ENCODE assay signal across 8 cellular contexts in the genomic region with DNA sequence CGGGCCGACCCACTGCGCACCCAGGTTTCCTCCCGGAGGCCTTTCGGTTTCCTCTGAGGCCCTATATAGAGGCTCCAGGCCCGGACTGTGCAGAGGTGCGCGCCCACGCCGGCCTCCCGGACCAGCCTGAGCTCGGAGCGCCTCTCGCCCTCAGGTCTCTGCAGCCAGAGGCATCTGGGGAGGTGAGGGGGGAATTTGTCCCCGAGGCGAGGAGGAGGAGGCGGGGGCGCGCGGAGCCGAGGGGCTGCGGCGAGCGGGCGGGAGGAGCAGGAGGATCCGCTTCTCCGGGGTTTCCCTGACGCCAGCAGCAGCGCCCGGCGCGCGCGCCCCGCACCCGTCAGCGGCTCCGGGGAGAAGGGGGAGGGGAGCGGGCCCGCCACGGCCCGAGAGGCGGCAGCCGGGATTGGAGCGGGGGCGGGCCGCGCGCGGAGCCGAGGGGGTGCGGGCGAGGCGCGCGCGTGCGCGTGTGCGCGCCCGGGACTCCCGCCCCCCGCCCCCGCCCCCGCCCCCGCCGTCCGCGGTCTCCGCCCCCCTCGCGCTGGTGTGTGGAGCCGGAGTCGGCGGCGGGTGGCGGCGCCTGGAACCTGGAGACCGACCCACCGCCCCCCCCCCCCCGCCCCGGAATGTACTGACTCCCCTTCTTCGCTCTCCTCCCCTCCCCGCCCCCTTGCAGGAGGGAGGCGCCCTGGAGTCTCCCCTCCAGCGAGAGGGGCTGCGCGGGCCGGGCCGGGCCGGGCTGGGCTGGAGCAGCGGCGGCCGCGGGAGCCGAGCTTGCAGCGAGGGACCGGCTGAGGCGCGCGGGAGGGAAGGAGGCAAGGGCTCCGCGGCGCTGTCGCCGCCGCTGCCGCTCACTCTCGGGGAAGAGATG. TPM values are rescaled to one million over a fixed set of nuclear protein-coding genes. Genes with fewer than 3 reads are reported as not detected.
A peak's percentile ranks its signal among the peaks of the same experiment; 100 is the strongest.
DNase-seq lines count a peak whose midpoint lies in the region; ATAC-seq, FAIRE-seq and TF ChIP-seq lines count a peak whose summit lies in the region.

TSS of gene NEO1 (plus strand) at position 653 of the 868 bp plus-strand sequence. CDS start at position 866, 213 bp downstream.

- H3K9ac ChIP-seq in iPS-20b (ENCODE audit: low read depth, low read length) (peak within 1 kb of the TSS; percentile 88), skeletal muscle tissue (ENCODE audit: low read depth in 1 of 3, low read length in 3 of 3) (peak within 1 kb of the TSS; percentile 77 to 97 (median 93))

- FAIRE-seq in GM12891 (lab: Jason Lieb, UNC): peak; percentile 5
- FAIRE-seq in bronchial epithelial cell (lab: Jason Lieb, UNC): no peak

- intact Hi-C loops in activated B cell treated with CpG ODN at 0.5 μM for 24 hours (cut with micrococcal nuclease): loop anchor here (1.0 to 5.0 kb wide), 3 partner anchors 269 to 580 kb away; partner anchors contain the start of genes ADPGK, BBS4, HIGD2B and NPTN

- CTCF ChIA-PET in activated B cell treated with CpG ODN at 0.5 μM for 24 hours (lab: Charles Lee): interaction anchor here (1.2 kb wide), 1 partner anchor 330 kb away, joined by 3 read pairs; no protein-coding TSS in a partner anchor

- H3K27me3 Mint-ChIP-seq in activated B cell treated with CpG ODN at 0.5 μM for 24 hours: peaks cover 25% of the 10 kb centered on the region

- no peaks in the 10 kb centered on the region for H3K9me3 Mint-ChIP-seq in activated B cell treated with CpG ODN at 0.5 μM for 24 hours

- DNase-seq in GM12891 (ENCODE audit: insufficient read length, low spot score) (peak; percentile 55), NCI-H2107 (lab: John Stamatoyannopoulos, UW) (peak; percentile 61), activated B cell treated with CpG ODN at 0.5 μM for 24 hours (peak; percentile 61), bronchial epithelial cell (ENCODE audit: low read depth) (peak; percentile 46)

- no peaks in the 10 kb centered on the region for H3K36me3 Mint-ChIP-seq in activated B cell treated with CpG ODN at 0.5 μM for 24 hours (ENCODE audit: low read depth)

- no peaks in the 10 kb centered on the region for H3K9me3 ChIP-seq in iPS-20b (ENCODE audit: insufficient read depth, low read depth, low read length)
- H3K9me3 ChIP-seq in skeletal muscle tissue (ENCODE audit: control insufficient read depth in 3 of 3, low read length in 3 of 3): no peaks in the 10 kb centered on the region

- H3K27ac ChIP-seq in iPS-20b (ENCODE audit: low read length) (peak within 1 kb of the TSS; percentile 67), skeletal muscle tissue (ENCODE audit: low read depth, low read length) (peak within 1 kb of the TSS; percentile 86)

- H3K4me1 ChIP-seq in iPS-20b (ENCODE audit: insufficient read depth, low read length) (0 out of 2 replicates have a peak, but pooled peaks cover 2% of the 10 kb centered on the region), skeletal muscle tissue (ENCODE audit: control insufficient read depth in 3 of 3, insufficient read depth in 3 of 3, low read length in 3 of 3) (peaks cover 12 to 22% (median 16%) of the 10 kb centered on the region in 3 donors)

- H3K36me3 ChIP-seq in bronchial epithelial cell (ENCODE audit: control insufficient read depth, insufficient read depth, low read length) (no peaks in the 10 kb centered on the region), iPS-20b (ENCODE audit: insufficient read depth, low read depth, low read length) (no peaks in the 10 kb centered on the region), skeletal muscle tissue (ENCODE audit: control insufficient read depth in 3 of 3, insufficient read depth in 3 of 3, low read length in 3 of 3) (no peaks in the 10 kb centered on the region)

- peak within 1 kb of the TSS; percentile 15 for H3K27ac Mint-ChIP-seq in activated B cell treated with CpG ODN at 0.5 μM for 24 hours

- H3K4me3 ChIP-seq in bronchial epithelial cell (ENCODE audit: low read depth, low read length) (peak within 1 kb of the TSS; percentile 84), iPS-20b (ENCODE audit: low read length) (peak within 1 kb of the TSS; percentile 90), skeletal muscle tissue (ENCODE audit: low read length in 3 of 3) (peak within 1 kb of the TSS; percentile 81 to 89 (median 82))

- TF ChIP-seq POLR2A in GM12891 (IDR thresholded peaks at IDR 0.05; ENCODE audit: low read depth, low read length): no peak

- peak within 1 kb of the TSS; percentile 81 for H3K4me3 Mint-ChIP-seq in activated B cell treated with CpG ODN at 0.5 μM for 24 hours

- H3K4me1 Mint-ChIP-seq in activated B cell treated with CpG ODN at 0.5 μM for 24 hours: peaks cover 9% of the 10 kb centered on the region

- TF ChIP-seq CTCF in activated B cell treated with CpG ODN at 0.5 μM for 24 hours (IDR thresholded peaks at IDR 0.05) (no peak), bronchial epithelial cell (IDR thresholded peaks at IDR 0.05; ENCODE audit: insufficient read depth, low read length, severe bottlenecking) (no peak)

- POLR2A ChIA-PET in activated B cell treated with CpG ODN at 0.5 μM for 24 hours (lab: Charles Lee): interaction anchor here (0.6 kb wide), 1 partner anchor 973 kb away, joined by 4 read pairs; no protein-coding TSS in a partner anchor

- H3K27me3 ChIP-seq in bronchial epithelial cell (ENCODE audit: control insufficient read depth, insufficient read depth, low read length) (no peaks in the 10 kb centered on the region), iPS-20b (ENCODE audit: insufficient read depth, low read length) (peaks cover 11% of the 10 kb centered on the region), skeletal muscle tissue (ENCODE audit: control insufficient read depth in 3 of 3, insufficient read depth in 3 of 3, low read length in 3 of 3) (no peaks in the 10 kb centered on the region)

- ATAC-seq in HG02885 (IDR thresholded peaks at IDR 0.05; ENCODE audit: poor library complexity, unreplicated experiment) (peak; percentile 68), activated B cell treated with CpG ODN at 0.5 μM for 24 hours (ENCODE audit: low read depth) (peak; percentile 78), GM18873 (IDR thresholded peaks at IDR 0.05; ENCODE audit: low FRiP score, unreplicated experiment) (no peak)

TF ChIP-seq in GM12891, 5 proteins besides CTCF, POLR2A, EP300 and RAD21:
- TF ChIP-seq PAX5 (IDR thresholded peaks at IDR 0.05; ENCODE audit: insufficient read depth, low read length, severe bottlenecking): no peak
- no peak for TF ChIP-seq TAF1 (IDR thresholded peaks at IDR 0.05; ENCODE audit: low read depth, low read length)
- TF ChIP-seq SPI1 (IDR thresholded peaks at IDR 0.05; ENCODE audit: low read depth, low read length): no peak
- no peak for TF ChIP-seq POLR2AphosphoS5 (IDR thresholded peaks at IDR 0.05; ENCODE audit: low read depth, low read length)
- TF ChIP-seq POU2F2 (IDR thresholded peaks at IDR 0.05; ENCODE audit: low read depth, low read length): no peak

RNA-seq across cellular contexts. Expression of gene NEO1, which starts in this region (rescaled TPM):
- polyA plus RNA-seq in GM12891 (2012; ENCODE audit: low read depth, missing spikeins): 0.28 TPM
- 1.0 and 2.3 TPM in 2 replicates for total RNA-seq in activated B cell treated with CpG ODN at 0.5 μM for 24 hours
- total RNA-seq in bronchial epithelial cell: 10.5 and 13.4 TPM in 2 replicates
- 31.3 TPM for total RNA-seq in skeletal muscle tissue
